ENCODE assay signal across 1 cellular context in the genomic region with DNA sequence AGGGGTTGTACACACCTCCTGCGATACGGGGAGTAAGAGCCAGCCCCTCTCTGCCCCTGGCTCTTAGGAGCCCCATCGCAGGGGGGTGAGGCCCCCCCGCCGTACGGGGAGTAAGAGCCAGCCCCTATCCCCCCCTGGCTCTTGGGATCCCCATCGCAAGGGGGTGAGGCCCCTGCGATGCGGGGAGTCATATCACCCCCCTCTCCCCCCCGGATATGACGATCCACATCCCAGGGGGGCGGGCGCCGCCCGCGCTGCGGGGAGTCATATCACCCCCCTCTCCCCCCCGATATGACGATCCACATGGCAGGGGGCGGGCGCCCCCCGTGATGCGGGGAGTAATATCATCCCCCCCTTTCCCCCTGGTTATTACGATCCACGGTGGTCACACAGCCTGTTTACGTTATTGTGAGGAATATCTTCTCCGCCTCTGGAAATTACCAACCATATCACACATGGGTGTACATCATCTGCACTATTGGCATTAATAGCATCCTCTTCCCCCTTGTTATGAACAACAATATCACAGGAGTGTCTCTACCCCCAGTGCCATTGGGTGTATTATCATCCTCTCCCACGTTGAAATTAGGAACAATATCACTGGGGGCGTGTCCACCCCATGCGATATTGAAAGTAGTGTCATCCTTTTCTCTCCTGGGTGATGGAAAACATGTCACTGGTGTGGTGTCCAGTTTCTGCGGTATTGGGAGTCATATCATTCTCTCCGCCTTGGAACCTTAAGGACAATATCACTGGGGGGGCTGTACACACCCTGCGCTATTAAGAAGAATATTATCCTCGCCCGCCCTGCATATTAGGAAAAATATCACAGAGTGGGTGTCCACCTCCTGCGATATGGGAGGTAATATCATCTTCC.
TF ChIP-seq lines count a peak whose summit lies in the region.

No MANE protein-coding gene starts in this region.

TF ChIP-seq in SK-N-SH treated with all-trans-retinoic acid at 6 μM for 48 hours, 23 proteins besides CTCF, POLR2A, EP300 and RAD21 (continued from another document):
- TF ChIP-seq OSR1 (CRISPR knock-in tag; IDR thresholded peaks at IDR 0.05): no peak
- TF ChIP-seq, protein P1, sequence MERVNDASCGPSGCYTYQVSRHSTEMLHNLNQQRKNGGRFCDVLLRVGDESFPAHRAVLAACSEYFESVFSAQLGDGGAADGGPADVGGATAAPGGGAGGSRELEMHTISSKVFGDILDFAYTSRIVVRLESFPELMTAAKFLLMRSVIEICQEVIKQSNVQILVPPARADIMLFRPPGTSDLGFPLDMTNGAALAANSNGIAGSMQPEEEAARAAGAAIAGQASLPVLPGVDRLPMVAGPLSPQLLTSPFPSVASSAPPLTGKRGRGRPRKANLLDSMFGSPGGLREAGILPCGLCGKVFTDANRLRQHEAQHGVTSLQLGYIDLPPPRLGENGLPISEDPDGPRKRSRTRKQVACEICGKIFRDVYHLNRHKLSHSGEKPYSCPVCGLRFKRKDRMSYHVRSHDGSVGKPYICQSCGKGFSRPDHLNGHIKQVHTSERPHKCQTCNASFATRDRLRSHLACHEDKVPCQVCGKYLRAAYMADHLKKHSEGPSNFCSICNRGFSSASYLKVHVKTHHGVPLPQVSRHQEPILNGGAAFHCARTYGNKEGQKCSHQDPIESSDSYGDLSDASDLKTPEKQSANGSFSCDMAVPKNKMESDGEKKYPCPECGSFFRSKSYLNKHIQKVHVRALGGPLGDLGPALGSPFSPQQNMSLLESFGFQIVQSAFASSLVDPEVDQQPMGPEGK (CRISPR knock-in tag; IDR thresholded peaks at IDR 0.05; ENCODE audit: borderline replicate concordance): peak; percentile 33; the same call in 1 of the 2 replicates
